In genomic region chr10:9052767-9053166, GRCh38 we compare ENCODE assay signal across 18 cellular contexts.
A peak's percentile ranks its signal among the peaks of the same experiment; 100 is the strongest.
DNase-seq lines count a peak whose midpoint lies in the region; ATAC-seq and TF ChIP-seq lines count a peak whose summit lies in the region.
"Had no signal": no experiment of that assay in that cellular context is flagged by ENCODE, and none has a peak within 500 bp of the region (broad histone marks: within the 10 kb centered on the region; RNA-seq: fewer than 3 reads in every experiment).

No MANE protein-coding gene starts in this region.

- no peaks in the 10 kb centered on the region for H3K36me3 ChIP-seq in CD4-positive, alpha-beta memory T cell (ENCODE audit: insufficient read depth, low read length)
- H3K36me3 ChIP-seq: BE2C had no signal

- CTCF ChIA-PET in CD4-positive, alpha-beta memory T cell (lab: Charles Lee; ENCODE audit: partially characterized antibody), result interaction anchor here (1.4 kb wide), 1 partner anchor 8 kb away, joined by 3 read pairs; no protein-coding TSS in a partner anchor

- no peak overlapping the region for H3K27ac Mint-ChIP-seq in activated T-cell treated with anti-CD3 and anti-CD28 coated beads, Interleukin-2, amount 50 U/mL, for 72 hours
- H3K27ac Mint-ChIP-seq in activated T-cell treated with anti-CD3 and anti-CD28 coated beads, Interleukin-2, amount 50 U/mL, for 24 hours, result no peak overlapping the region
- no peak overlapping the region for H3K27ac Mint-ChIP-seq in CD4-positive, alpha-beta memory T cell
- no peak overlapping the region for H3K27ac Mint-ChIP-seq in activated T-helper 17 cell treated with anti-CD3 and anti-CD28 coated beads, Interleukin-2, amount 50 U/mL, for 72 hours

- peak overlapping the region in 1 of 2 donors; percentile 31 for H3K4me3 Mint-ChIP-seq in activated T-cell treated with anti-CD3 and anti-CD28 coated beads, Interleukin-2, amount 50 U/mL, for 72 hours
- H3K4me3 Mint-ChIP-seq in activated T-cell treated with anti-CD3 and anti-CD28 coated beads, Interleukin-2, amount 50 U/mL, for 24 hours, result no peak overlapping the region
- peak overlapping the region in 5 of 8 donors; percentile 6 to 34 (median 14) for H3K4me3 Mint-ChIP-seq in CD4-positive, alpha-beta memory T cell
- H3K4me3 Mint-ChIP-seq in activated T-helper 17 cell treated with anti-CD3 and anti-CD28 coated beads, Interleukin-2, amount 50 U/mL, for 72 hours, result no peak overlapping the region

- no peaks in the 10 kb centered on the region for H3K27me3 ChIP-seq in CD4-positive, alpha-beta memory T cell (ENCODE audit: insufficient read depth, low read length)
- H3K27me3 ChIP-seq: BE2C had no signal

- peak; percentile 15 to 36 for ATAC-seq in activated T-cell treated with anti-CD3 and anti-CD28 coated beads, Interleukin-2, amount 50 U/mL, for 72 hours (replicated peaks in 1 of 2)
- ATAC-seq in activated T-helper 17 cell treated with anti-CD3 and anti-CD28 coated beads, Interleukin-2, amount 50 U/mL, for 72 hours (replicated peaks), result peak; percentile 45
- ATAC-seq in GM18519 (IDR thresholded peaks at IDR 0.05; ENCODE audit: low FRiP score, unreplicated experiment) (no peak), GM18907 (IDR thresholded peaks at IDR 0.05; ENCODE audit: unreplicated experiment) (no peak), HG02840 (IDR thresholded peaks at IDR 0.05; ENCODE audit: low FRiP score, unreplicated experiment) (no peak)
- ATAC-seq: PC-3 had no signal

- TF ChIP-seq CTCF in epithelial cell of esophagus (IDR thresholded peaks at IDR 0.05; ENCODE audit: insufficient read depth, low read depth, low read length, missing control alignments), result no peak

- H3K27ac ChIP-seq in CD4-positive, alpha-beta memory T cell (ENCODE audit: low read depth, low read length), result no peak overlapping the region

- H3K27me3 Mint-ChIP-seq in activated T-cell treated with anti-CD3 and anti-CD28 coated beads, Interleukin-2, amount 50 U/mL, for 72 hours (ENCODE audit: low read depth), result no peaks in the 10 kb centered on the region
- H3K27me3 Mint-ChIP-seq in activated T-cell treated with anti-CD3 and anti-CD28 coated beads, Interleukin-2, amount 50 U/mL, for 24 hours, result no peaks in the 10 kb centered on the region
- peaks cover 1 to 3% of the 10 kb centered on the region in 2 donors for H3K27me3 Mint-ChIP-seq in CD4-positive, alpha-beta memory T cell
- H3K27me3 Mint-ChIP-seq in activated T-helper 17 cell treated with anti-CD3 and anti-CD28 coated beads, Interleukin-2, amount 50 U/mL, for 72 hours, result no peaks in the 10 kb centered on the region

- intact Hi-C loops in CD4-positive, alpha-beta memory T cell (cut with micrococcal nuclease), result no loop called here

- no peaks in the 10 kb centered on the region for H3K9me3 ChIP-seq in CD4-positive, alpha-beta memory T cell (ENCODE audit: control insufficient read depth in 1 of 2, low read length in 2 of 2)
- H3K9me3 ChIP-seq: BE2C had no signal

- no peak for DNase-seq in activated T-cell treated with anti-CD3 and anti-CD28 coated beads, Interleukin-2, amount 50 U/mL, for 72 hours
- DNase-seq in activated T-cell treated with anti-CD3 and anti-CD28 coated beads, Interleukin-2, amount 50 U/mL, for 24 hours, result no peak
- peak in 1 of 5 donors; percentile 14 for DNase-seq in CD4-positive, alpha-beta memory T cell
- peak; percentile 68 for DNase-seq in epithelial cell of esophagus (ENCODE audit: low read depth)
- DNase-seq: BE2C, DMS79, KG1, NCI-H1436, NCI-H1930, NCI-H226, NCI-H524 treated with DMSO at 0.1 percent for 48 hours, PC-3, RPMI8226, SHP77 treated with DMSO at 0.1 percent for 48 hours had no signal

- H3K36me3 Mint-ChIP-seq in activated T-cell treated with anti-CD3 and anti-CD28 coated beads, Interleukin-2, amount 50 U/mL, for 72 hours (ENCODE audit: insufficient read depth in 2 of 2), result peaks cover 12 to 36% of the 10 kb centered on the region in 2 donors
- H3K36me3 Mint-ChIP-seq in activated T-cell treated with anti-CD3 and anti-CD28 coated beads, Interleukin-2, amount 50 U/mL, for 24 hours (ENCODE audit: low read depth), result peaks cover 4% of the 10 kb centered on the region
- H3K36me3 Mint-ChIP-seq in CD4-positive, alpha-beta memory T cell, result peaks cover 0 to 2% of the 10 kb centered on the region in 2 donors
- no peaks in the 10 kb centered on the region for H3K36me3 Mint-ChIP-seq in activated T-helper 17 cell treated with anti-CD3 and anti-CD28 coated beads, Interleukin-2, amount 50 U/mL, for 72 hours (ENCODE audit: low read depth)

- H3K4me1 ChIP-seq in CD4-positive, alpha-beta memory T cell (ENCODE audit: insufficient read depth, low read length), result peaks cover 9% of the 10 kb centered on the region
- H3K4me1 ChIP-seq: BE2C had no signal

- POLR2A ChIA-PET in CD4-positive, alpha-beta memory T cell (lab: Charles Lee; ENCODE audit: partially characterized antibody), result interaction anchor here (1.7 kb wide), 1 partner anchor 43 kb away, joined by 4 read pairs; no protein-coding TSS in a partner anchor

- peaks cover 32% of the 10 kb centered on the region for H3K4me1 Mint-ChIP-seq in activated T-cell treated with anti-CD3 and anti-CD28 coated beads, Interleukin-2, amount 50 U/mL, for 72 hours (ENCODE audit: low read depth)
- H3K4me1 Mint-ChIP-seq in activated T-cell treated with anti-CD3 and anti-CD28 coated beads, Interleukin-2, amount 50 U/mL, for 24 hours (ENCODE audit: low read depth), result peaks cover 27% of the 10 kb centered on the region
- H3K4me1 Mint-ChIP-seq in CD4-positive, alpha-beta memory T cell, result peaks cover 6 to 14% (median 11%) of the 10 kb centered on the region in 4 donors
- H3K4me1 Mint-ChIP-seq in activated T-helper 17 cell treated with anti-CD3 and anti-CD28 coated beads, Interleukin-2, amount 50 U/mL, for 72 hours, result peaks cover 5% of the 10 kb centered on the region

- H3K4me3 ChIP-seq in CD4-positive, alpha-beta memory T cell (ENCODE audit: low read length in 2 of 2), result no peak overlapping the region
- H3K4me3 ChIP-seq in epithelial cell of esophagus (ENCODE audit: low read length), result no peak overlapping the region

- peaks cover 8% of the 10 kb centered on the region in 2 donors for H3K9me3 Mint-ChIP-seq in activated T-cell treated with anti-CD3 and anti-CD28 coated beads, Interleukin-2, amount 50 U/mL, for 72 hours
- H3K9me3 Mint-ChIP-seq in activated T-cell treated with anti-CD3 and anti-CD28 coated beads, Interleukin-2, amount 50 U/mL, for 24 hours, result peaks cover 24% of the 10 kb centered on the region
- peaks cover 0 to 39% (median 8%) of the 10 kb centered on the region in 8 donors for H3K9me3 Mint-ChIP-seq in CD4-positive, alpha-beta memory T cell
- peaks cover 7% of the 10 kb centered on the region for H3K9me3 Mint-ChIP-seq in activated T-helper 17 cell treated with anti-CD3 and anti-CD28 coated beads, Interleukin-2, amount 50 U/mL, for 72 hours

Comparison
In these comparisons a context has a peak if more than half of its experiments do, and no peak if none do; other contexts are left out.
1. ATAC-seq: peak in activated T-cell treated with anti-CD3 and anti-CD28 coated beads, Interleukin-2, amount 50 U/mL, for 72 hours (2 of 2) and activated T-helper 17 cell treated with anti-CD3 and anti-CD28 coated beads, Interleukin-2, amount 50 U/mL, for 72 hours (single experiment); none in GM18519 (single experiment), GM18907 (single experiment) and HG02840 (single experiment).
2. H3K4me3 Mint-ChIP-seq: peak in CD4-positive, alpha-beta memory T cell (5 of 8); none in activated T-cell treated with anti-CD3 and anti-CD28 coated beads, Interleukin-2, amount 50 U/mL, for 24 hours (single experiment) and activated T-helper 17 cell treated with anti-CD3 and anti-CD28 coated beads, Interleukin-2, amount 50 U/mL, for 72 hours (single experiment).